ENCODE assay signal across 18 cellular contexts in genomic region chr3:127093312-127093711, GRCh38.
DNase-seq lines count a peak whose midpoint lies in the region; ATAC-seq and TF ChIP-seq lines count a peak whose summit lies in the region.
"Had no signal": no experiment of that assay in that cellular context is flagged by ENCODE, and none has a peak within 500 bp of the region (broad histone marks: within the 10 kb centered on the region; RNA-seq: fewer than 3 reads in every experiment).

No MANE protein-coding gene starts in this region.

- H3K27me3 Mint-ChIP-seq in glutamatergic neuron (ENCODE audit: unreplicated experiment) = peaks cover 18% of the 10 kb centered on the region

- peak overlapping the region; percentile 78 for H2BK5ac ChIP-seq in neuronal stem cell (ENCODE audit: low read length)

- peaks cover 10% of the 10 kb centered on the region for H3K36me3 Mint-ChIP-seq in glutamatergic neuron (ENCODE audit: unreplicated experiment)
- H3K36me3 Mint-ChIP-seq: CD14-positive monocyte; CD8-positive, alpha-beta T cell had no signal

- H4K8ac ChIP-seq in neuronal stem cell (ENCODE audit: low read depth, low read length) = peak overlapping the region; percentile 58

- H2AK5ac ChIP-seq in neuronal stem cell (ENCODE audit: low read depth, low read length) = peak overlapping the region; percentile 41

- ATAC-seq in aorta (ENCODE audit: low FRiP score) (peak; percentile 27), HG02884 (IDR thresholded peaks at IDR 0.05; ENCODE audit: unreplicated experiment) (no peak), GM19324 (IDR thresholded peaks at IDR 0.05; ENCODE audit: low FRiP score, unreplicated experiment) (no peak)
- ATAC-seq: CD8-positive, alpha-beta T cell had no signal

- H3K36me3 ChIP-seq in neuronal stem cell (replicated peaks in 1 of 2; ENCODE audit: control insufficient read depth in 2 of 2, insufficient read depth in 2 of 2, low read length in 2 of 2) (no peaks in the 10 kb centered on the region), aorta (ENCODE audit: control insufficient read depth in 1 of 2, insufficient read depth in 2 of 2, low read length in 1 of 2) (no peaks in the 10 kb centered on the region), tibial artery (no peaks in the 10 kb centered on the region)

- DNase-seq in NCI-H748 (lab: John Stamatoyannopoulos, UW; ENCODE audit: unreplicated experiment) = peak; percentile 5
- no peak for DNase-seq in NCI-H748 treated with DMSO at 0.1 percent for 48 hours (lab: John Stamatoyannopoulos, UW)
- DNase-seq in glutamatergic neuron = no peak
- DNase-seq in neuronal stem cell (ENCODE audit: low spot score) = no peak
- no peak for DNase-seq in aorta
- DNase-seq in tibial artery = no peak
- DNase-seq: CD8-positive, alpha-beta T cell; COR-L47; DMS153; DMS79 treated with DMSO at 0.1 percent for 48 hours; EL; HCEC 1CT; HFFc6 had no signal

- no peak overlapping the region for H3K27ac ChIP-seq in neuronal stem cell (replicated peaks; ENCODE audit: low read length)
- no peak overlapping the region for H3K27ac ChIP-seq in aorta (ENCODE audit: low read depth in 1 of 2, low read length in 2 of 2)
- H3K27ac ChIP-seq in tibial artery = no peak overlapping the region
- H3K27ac ChIP-seq: 22Rv1, HL-60 had no signal

- H3K4me1 ChIP-seq in neuronal stem cell (ENCODE audit: control insufficient read depth in 2 of 2, insufficient read depth in 1 of 2, low read depth in 1 of 2, low read length in 2 of 2) = peaks cover 0 to 7% of the 10 kb centered on the region in 2 donors
- H3K4me1 ChIP-seq in aorta (ENCODE audit: control insufficient read depth in 1 of 2, insufficient read depth in 2 of 2, low read length in 2 of 2) = no peaks in the 10 kb centered on the region
- peaks cover 0 to 3% (median 0%) of the 10 kb centered on the region in 4 donors for H3K4me1 ChIP-seq in tibial artery

- H3K79me1 ChIP-seq in neuronal stem cell (ENCODE audit: low read depth, low read length) = no peaks in the 10 kb centered on the region

- H3K9me3 Mint-ChIP-seq in glutamatergic neuron (ENCODE audit: unreplicated experiment) = peaks cover 17% of the 10 kb centered on the region
- H3K9me3 Mint-ChIP-seq: CD8-positive, alpha-beta T cell had no signal

- H2AFZ ChIP-seq in neuronal stem cell (ENCODE audit: low read length) = no peak overlapping the region

- no peak overlapping the region for H2BK120ac ChIP-seq in neuronal stem cell (ENCODE audit: low read depth, low read length)

- H3K27ac Mint-ChIP-seq in glutamatergic neuron (ENCODE audit: unreplicated experiment) = peak overlapping the region; percentile 43
- H3K27ac Mint-ChIP-seq: CD8-positive, alpha-beta T cell; HFFc6 had no signal

- peak overlapping the region; percentile 43 for H2BK15ac ChIP-seq in neuronal stem cell (ENCODE audit: low read length)

- peak overlapping the region; percentile 39 for H3K14ac ChIP-seq in neuronal stem cell (ENCODE audit: low read length)

- no peak overlapping the region for H3K4me3 Mint-ChIP-seq in glutamatergic neuron (ENCODE audit: unreplicated experiment)
- H3K4me3 Mint-ChIP-seq: CD14-positive monocyte; CD8-positive, alpha-beta T cell; HFFc6 had no signal

- no peak overlapping the region for H3K9ac ChIP-seq in neuronal stem cell (ENCODE audit: low read depth, low read length, poor library complexity)

- TF ChIP-seq CTCF in glutamatergic neuron (IDR thresholded peaks at IDR 0.05; ENCODE audit: partially characterized antibody, unreplicated experiment) (no peak), tibial artery (IDR thresholded peaks at IDR 0.05) (no peak)

- H3K9me3 ChIP-seq in neuronal stem cell (replicated peaks in 1 of 2; ENCODE audit: control insufficient read depth in 2 of 2, insufficient read depth in 1 of 2, low read depth in 1 of 2, low read length in 2 of 2) (peaks cover 0 to 6% of the 10 kb centered on the region in 2 donors), aorta (ENCODE audit: control insufficient read depth, low read length) (no peaks in the 10 kb centered on the region), tibial artery (no peaks in the 10 kb centered on the region)

- H3K4me2 ChIP-seq in neuronal stem cell (ENCODE audit: insufficient read depth, low read length, poor library complexity, severe bottlenecking) = no peak overlapping the region

- peak overlapping the region; percentile 81 for H3K18ac ChIP-seq in neuronal stem cell (ENCODE audit: low read length)

- intact Hi-C loops in aorta (cut with DNase I) (no loop called here), tibial artery (cut with DNase I; ENCODE audit: low total_unique reads) (no loop called here)

- H3K4me1 Mint-ChIP-seq in glutamatergic neuron (ENCODE audit: low read depth, unreplicated experiment) = peaks cover 35% of the 10 kb centered on the region
- H3K4me1 Mint-ChIP-seq: CD14-positive monocyte had no signal

- H3K4ac ChIP-seq in neuronal stem cell (ENCODE audit: low read length) = peak overlapping the region; percentile 43

- peak overlapping the region; percentile 80 for H3K23ac ChIP-seq in neuronal stem cell (ENCODE audit: low read depth, low read length, poor library complexity)

- no peak overlapping the region for H4K91ac ChIP-seq in neuronal stem cell (ENCODE audit: low read depth, low read length, poor library complexity)

- peak overlapping the region; percentile 95 for H2BK12ac ChIP-seq in neuronal stem cell (ENCODE audit: low read length)

- no peak overlapping the region for H3K4me3 ChIP-seq in neuronal stem cell (ENCODE audit: low read length in 2 of 2)
- H3K4me3 ChIP-seq in aorta (ENCODE audit: low read length in 2 of 2) = no peak overlapping the region
- no peak overlapping the region for H3K4me3 ChIP-seq in tibial artery

- H3K27me3 ChIP-seq in neuronal stem cell (ENCODE audit: control insufficient read depth in 3 of 3, insufficient read depth in 3 of 3, low read depth in 1 of 3, low read length in 3 of 3) = peaks cover 0 to 7% (median 0%) of the 10 kb centered on the region in 3 experiments
- H3K27me3 ChIP-seq in aorta (ENCODE audit: control insufficient read depth in 1 of 2, insufficient read depth in 2 of 2, low read length in 1 of 2) = no peaks in the 10 kb centered on the region
- peaks cover 0 to 10% of the 10 kb centered on the region in 2 donors for H3K27me3 ChIP-seq in tibial artery

- no CpG with 5 or more reads among the region's 9 CpGs for WGBS in neuronal stem cell (ENCODE audit: extremely low coverage in 2 of 2, insufficient read length in 2 of 2, insufficient replicate concordance in 1 of 2), 2 donors
- 87 to 89% methylated on average over 9 of the region's 9 CpGs for WGBS in aorta, 2 donors
